1 cellular context compared by ENCODE assay signal in the genomic region with DNA sequence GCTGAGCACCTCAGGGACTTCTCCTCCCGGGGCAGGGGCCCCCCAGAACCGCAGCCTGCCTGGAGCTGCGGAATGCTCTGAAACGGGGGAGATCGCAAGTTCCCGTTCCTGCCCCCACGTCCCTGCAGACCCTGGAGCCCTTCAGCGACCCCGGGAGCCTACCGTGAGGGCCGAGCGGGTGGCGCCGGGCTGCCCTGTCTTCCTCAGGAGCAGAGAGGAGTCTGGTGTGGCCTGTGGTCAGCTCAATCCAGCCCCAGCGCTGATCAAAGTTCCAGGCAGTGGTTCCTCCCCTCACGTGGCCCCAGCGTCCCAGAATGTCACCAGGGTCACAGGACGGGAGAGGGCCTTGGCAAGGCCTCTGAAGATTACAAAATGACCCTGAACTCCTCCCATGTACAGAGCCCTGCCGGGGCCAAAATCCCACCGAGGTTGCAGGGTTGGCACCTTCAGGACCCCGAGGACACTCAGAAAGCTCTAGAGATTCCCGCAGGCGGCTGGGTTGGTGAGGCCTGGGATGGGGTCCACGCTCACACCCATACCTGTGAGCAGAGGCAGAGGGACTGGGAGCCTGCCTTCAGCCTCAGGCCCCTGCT.
TF ChIP-seq lines count a peak whose summit lies in the region.

Gene CPN2, minus strand, starts transcription at position 249 of the 593 bp plus-strand sequence. CDS start 8,626 bp downstream, outside the sequence.

TF ChIP-seq in HepG2, 621 proteins besides CTCF, POLR2A, EP300 and RAD21 (continued from another document):
- TF ChIP-seq ZNF18 (CRISPR knock-in tag; IDR thresholded peaks at IDR 0.05; ENCODE audit: insufficient replicate concordance) = no peak
- TF ChIP-seq REPIN1 (CRISPR knock-in tag; IDR thresholded peaks at IDR 0.05; ENCODE audit: borderline replicate concordance, low read depth) = peak; percentile 83
- TF ChIP-seq ZZZ3 (CRISPR knock-in tag; IDR thresholded peaks at IDR 0.05; ENCODE audit: borderline replicate concordance) = no peak
- TF ChIP-seq TSC22D2 (CRISPR knock-in tag; IDR thresholded peaks at IDR 0.05; ENCODE audit: borderline replicate concordance) = no peak; the same call in 1 of the 2 replicates
- no peak for TF ChIP-seq ZBTB38 (CRISPR knock-in tag; IDR thresholded peaks at IDR 0.05)
- TF ChIP-seq, protein P1, sequence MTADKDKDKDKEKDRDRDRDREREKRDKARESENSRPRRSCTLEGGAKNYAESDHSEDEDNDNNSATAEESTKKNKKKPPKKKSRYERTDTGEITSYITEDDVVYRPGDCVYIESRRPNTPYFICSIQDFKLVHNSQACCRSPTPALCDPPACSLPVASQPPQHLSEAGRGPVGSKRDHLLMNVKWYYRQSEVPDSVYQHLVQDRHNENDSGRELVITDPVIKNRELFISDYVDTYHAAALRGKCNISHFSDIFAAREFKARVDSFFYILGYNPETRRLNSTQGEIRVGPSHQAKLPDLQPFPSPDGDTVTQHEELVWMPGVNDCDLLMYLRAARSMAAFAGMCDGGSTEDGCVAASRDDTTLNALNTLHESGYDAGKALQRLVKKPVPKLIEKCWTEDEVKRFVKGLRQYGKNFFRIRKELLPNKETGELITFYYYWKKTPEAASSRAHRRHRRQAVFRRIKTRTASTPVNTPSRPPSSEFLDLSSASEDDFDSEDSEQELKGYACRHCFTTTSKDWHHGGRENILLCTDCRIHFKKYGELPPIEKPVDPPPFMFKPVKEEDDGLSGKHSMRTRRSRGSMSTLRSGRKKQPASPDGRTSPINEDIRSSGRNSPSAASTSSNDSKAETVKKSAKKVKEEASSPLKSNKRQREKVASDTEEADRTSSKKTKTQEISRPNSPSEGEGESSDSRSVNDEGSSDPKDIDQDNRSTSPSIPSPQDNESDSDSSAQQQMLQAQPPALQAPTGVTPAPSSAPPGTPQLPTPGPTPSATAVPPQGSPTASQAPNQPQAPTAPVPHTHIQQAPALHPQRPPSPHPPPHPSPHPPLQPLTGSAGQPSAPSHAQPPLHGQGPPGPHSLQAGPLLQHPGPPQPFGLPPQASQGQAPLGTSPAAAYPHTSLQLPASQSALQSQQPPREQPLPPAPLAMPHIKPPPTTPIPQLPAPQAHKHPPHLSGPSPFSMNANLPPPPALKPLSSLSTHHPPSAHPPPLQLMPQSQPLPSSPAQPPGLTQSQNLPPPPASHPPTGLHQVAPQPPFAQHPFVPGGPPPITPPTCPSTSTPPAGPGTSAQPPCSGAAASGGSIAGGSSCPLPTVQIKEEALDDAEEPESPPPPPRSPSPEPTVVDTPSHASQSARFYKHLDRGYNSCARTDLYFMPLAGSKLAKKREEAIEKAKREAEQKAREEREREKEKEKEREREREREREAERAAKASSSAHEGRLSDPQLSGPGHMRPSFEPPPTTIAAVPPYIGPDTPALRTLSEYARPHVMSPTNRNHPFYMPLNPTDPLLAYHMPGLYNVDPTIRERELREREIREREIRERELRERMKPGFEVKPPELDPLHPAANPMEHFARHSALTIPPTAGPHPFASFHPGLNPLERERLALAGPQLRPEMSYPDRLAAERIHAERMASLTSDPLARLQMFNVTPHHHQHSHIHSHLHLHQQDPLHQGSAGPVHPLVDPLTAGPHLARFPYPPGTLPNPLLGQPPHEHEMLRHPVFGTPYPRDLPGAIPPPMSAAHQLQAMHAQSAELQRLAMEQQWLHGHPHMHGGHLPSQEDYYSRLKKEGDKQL (CRISPR knock-in tag; IDR thresholded peaks at IDR 0.05; ENCODE audit: low read depth) = no peak
- TF ChIP-seq ZNF432 (CRISPR knock-in tag; IDR thresholded peaks at IDR 0.05; ENCODE audit: borderline replicate concordance) = no peak
- TF ChIP-seq KMT2B (CRISPR knock-in tag; IDR thresholded peaks at IDR 0.05) = no peak
- TF ChIP-seq, protein P2, sequence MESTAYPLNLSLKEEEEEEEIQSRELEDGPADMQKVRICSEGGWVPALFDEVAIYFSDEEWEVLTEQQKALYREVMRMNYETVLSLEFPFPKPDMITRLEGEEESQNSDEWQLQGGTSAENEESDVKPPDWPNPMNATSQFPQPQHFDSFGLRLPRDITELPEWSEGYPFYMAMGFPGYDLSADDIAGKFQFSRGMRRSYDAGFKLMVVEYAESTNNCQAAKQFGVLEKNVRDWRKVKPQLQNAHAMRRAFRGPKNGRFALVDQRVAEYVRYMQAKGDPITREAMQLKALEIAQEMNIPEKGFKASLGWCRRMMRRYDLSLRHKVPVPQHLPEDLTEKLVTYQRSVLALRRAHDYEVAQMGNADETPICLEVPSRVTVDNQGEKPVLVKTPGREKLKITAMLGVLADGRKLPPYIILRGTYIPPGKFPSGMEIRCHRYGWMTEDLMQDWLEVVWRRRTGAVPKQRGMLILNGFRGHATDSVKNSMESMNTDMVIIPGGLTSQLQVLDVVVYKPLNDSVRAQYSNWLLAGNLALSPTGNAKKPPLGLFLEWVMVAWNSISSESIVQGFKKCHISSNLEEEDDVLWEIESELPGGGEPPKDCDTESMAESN (CRISPR knock-in tag; conservative IDR thresholded peaks at IDR 0.05) = peak; percentile 74
- no peak for TF ChIP-seq CENPX (CRISPR knock-in tag; IDR thresholded peaks at IDR 0.05)
